13 cellular contexts compared by ENCODE assay signal in genomic region chr15:80180468-80180867, GRCh38. TPM values are rescaled to one million over a fixed set of nuclear protein-coding genes. Genes with fewer than 3 reads are reported as not detected.
DNase-seq lines count a peak whose midpoint lies in the region; TF ChIP-seq lines count a peak whose summit lies in the region.
"Had no signal": no experiment of that assay in that cellular context is flagged by ENCODE, and none has a peak within 500 bp of the region (broad histone marks: within the 10 kb centered on the region; RNA-seq: fewer than 3 reads in every experiment).

No MANE protein-coding gene starts in this region.

- H3K36me3 ChIP-seq in adrenal gland (replicated peaks in 1 of 2): peaks cover 0 to 43% of the 10 kb centered on the region in 2 donors
- H3K36me3 ChIP-seq in tibial artery: peaks cover 7 to 77% (median 28%) of the 10 kb centered on the region in 3 donors
- H3K36me3 ChIP-seq in effector memory CD4-positive, alpha-beta T cell (ENCODE audit: control insufficient read depth, insufficient read depth, low read length): no peaks in the 10 kb centered on the region
- H3K36me3 ChIP-seq: BE2C had no signal

- intact Hi-C loops in adrenal gland (cut with DNase I) (no loop called here), tibial artery (cut with DNase I; ENCODE audit: low total_unique reads) (no loop called here)

- no peak for DNase-seq in HFFc6
- no peak for DNase-seq in adrenal gland
- no peak for DNase-seq in epithelial cell of proximal tubule (ENCODE audit: low read depth)
- DNase-seq in tibial artery: no peak
- DNase-seq in effector memory CD4-positive, alpha-beta T cell: no peak
- DNase-seq in progenitor cell of endocrine pancreas (ENCODE audit: low spot score, unreplicated experiment): no peak
- no peak for DNase-seq in NCI-H226
- DNase-seq: BE2C; CD4-positive, alpha-beta memory T cell; DMS79 treated with DMSO at 0.1 percent for 48 hours; EL had no signal

- peaks cover 75% of the 10 kb centered on the region for H3K36me3 Mint-ChIP-seq in HFFc6 (ENCODE audit: low read depth)
- H3K36me3 Mint-ChIP-seq in progenitor cell of endocrine pancreas (ENCODE audit: insufficient read depth): peaks cover 13% of the 10 kb centered on the region

- H3K27ac ChIP-seq in adrenal gland (peak overlapping the region in 3 of 5 donors; percentile 80 to 86 (median 84)), tibial artery (peak overlapping the region; percentile 75 to 78)
- H3K27ac ChIP-seq in effector memory CD4-positive, alpha-beta T cell (ENCODE audit: insufficient read depth, low read length, poor library complexity, severe bottlenecking): no peak overlapping the region
- H3K27ac ChIP-seq: C4-2B had no signal

- H3K4me1 ChIP-seq in adrenal gland (replicated peaks in 1 of 2): peaks cover 17 to 47% of the 10 kb centered on the region in 2 donors
- H3K4me1 ChIP-seq in tibial artery: peaks cover 0 to 41% (median 6%) of the 10 kb centered on the region in 4 donors
- H3K4me1 ChIP-seq in effector memory CD4-positive, alpha-beta T cell (ENCODE audit: control insufficient read depth, insufficient read depth, low read length, poor library complexity, severe bottlenecking): no peaks in the 10 kb centered on the region
- H3K4me1 ChIP-seq: BE2C had no signal

- H3K4me3 ChIP-seq in adrenal gland (no peak overlapping the region), epithelial cell of proximal tubule (ENCODE audit: low read depth, low read length) (no peak overlapping the region), tibial artery (no peak overlapping the region)
- no peak overlapping the region for H3K4me3 ChIP-seq in effector memory CD4-positive, alpha-beta T cell (ENCODE audit: insufficient read depth, low read depth, low read length, poor library complexity, severe bottlenecking)
- H3K4me3 ChIP-seq: A549 had no signal

- no peak overlapping the region; the same call in 1 of the 2 replicates for H3K27ac Mint-ChIP-seq in HFFc6
- no peak overlapping the region for H3K27ac Mint-ChIP-seq in progenitor cell of endocrine pancreas
- H3K27ac Mint-ChIP-seq: CD4-positive, alpha-beta memory T cell had no signal

- 58 to 81% (median 61%) methylated on average over 5 to 7 of the region's 7 CpGs for WGBS in adrenal gland, 4 donors

- H3K27me3 Mint-ChIP-seq in HFFc6 (ENCODE audit: insufficient read depth) (no peaks in the 10 kb centered on the region; the same call in 1 of the 2 replicates), progenitor cell of endocrine pancreas (no peaks in the 10 kb centered on the region)
- H3K27me3 Mint-ChIP-seq: CD4-positive, alpha-beta memory T cell had no signal

- TF ChIP-seq CTCF in HFFc6 (IDR thresholded peaks at IDR 0.05): peak; percentile 34; the same call in 1 of the 2 replicates
- no peak for TF ChIP-seq CTCF in adrenal gland (IDR thresholded peaks at IDR 0.05)
- peak; percentile 4 for TF ChIP-seq CTCF in epithelial cell of proximal tubule (conservative IDR thresholded peaks at IDR 0.05; ENCODE audit: low read depth, low read length)
- TF ChIP-seq CTCF in tibial artery (IDR thresholded peaks at IDR 0.05): no peak
- no peak for TF ChIP-seq CTCF in progenitor cell of endocrine pancreas (IDR thresholded peaks at IDR 0.05; ENCODE audit: unreplicated experiment)

- H3K9me3 Mint-ChIP-seq in HFFc6: peaks cover 25% of the 10 kb centered on the region
- H3K9me3 Mint-ChIP-seq in progenitor cell of endocrine pancreas (ENCODE audit: low read depth): no peaks in the 10 kb centered on the region
- H3K9me3 Mint-ChIP-seq: CD4-positive, alpha-beta memory T cell had no signal

- TF ChIP-seq POLR2A in adrenal gland (IDR thresholded peaks at IDR 0.05): no peak

- H3K9me3 ChIP-seq in adrenal gland (replicated peaks in 1 of 3) (no peaks in the 10 kb centered on the region), tibial artery (no peaks in the 10 kb centered on the region)
- no peaks in the 10 kb centered on the region for H3K9me3 ChIP-seq in effector memory CD4-positive, alpha-beta T cell (ENCODE audit: control insufficient read depth, low read length)
- H3K9me3 ChIP-seq: A549, BE2C had no signal

- peaks cover 69% of the 10 kb centered on the region for H3K4me1 Mint-ChIP-seq in HFFc6 (ENCODE audit: low read depth)
- no peaks in the 10 kb centered on the region for H3K4me1 Mint-ChIP-seq in progenitor cell of endocrine pancreas (ENCODE audit: low read depth)
- H3K4me1 Mint-ChIP-seq: CD4-positive, alpha-beta memory T cell had no signal

- H3K27me3 ChIP-seq in adrenal gland (no peaks in the 10 kb centered on the region), tibial artery (no peaks in the 10 kb centered on the region)
- H3K27me3 ChIP-seq in effector memory CD4-positive, alpha-beta T cell (replicated peaks; ENCODE audit: control insufficient read depth, insufficient read depth, low read length, poor library complexity, severe bottlenecking): no peaks in the 10 kb centered on the region
- H3K27me3 ChIP-seq: BE2C had no signal

- H3K4me3 Mint-ChIP-seq in HFFc6 (no peak overlapping the region), progenitor cell of endocrine pancreas (ENCODE audit: low read depth) (no peak overlapping the region)
- H3K4me3 Mint-ChIP-seq: CD4-positive, alpha-beta memory T cell had no signal

RNA-seq across cellular contexts. Expression of gene FAH, which starts 27.7 kb away (rescaled TPM):
- total RNA-seq in HFFc6 (2021; fragmentation: NEBNext Ultra II Directional; extraction: Animal tissue kit (Norgen Biotek cat#: 25700)): 10 to 100 TPM; 51.1 to 75.4 (median 61.1) TPM
- 100 to 1,000 TPM in 5 of 8 donors, 10 to 100 TPM in 3; 56.9 to 157 (median 107) TPM for total RNA-seq in adrenal gland
- 100 to 1,000 TPM in 2 of 3 donors, 10 to 100 TPM in 1; 69.2 to 154 (median 109) TPM for polyA plus RNA-seq in adrenal gland
- total RNA-seq in epithelial cell of proximal tubule: 20.4 and 41.4 TPM in 2 replicates
- total RNA-seq in progenitor cell of endocrine pancreas: 18.2 and 18.4 TPM in 2 replicates

Comparison
In these comparisons a context has a peak if more than half of its experiments do, and no peak if none do; other contexts are left out.
1. CTCF ChIP-seq: peak in HFFc6 (single experiment) and epithelial cell of proximal tubule (single experiment); none in adrenal gland (0 of 6), tibial artery (0 of 2) and progenitor cell of endocrine pancreas (single experiment).